ENCODE assay signal across 9 cellular contexts in genomic region chr10:6918305-6918704, GRCh38.
DNase-seq lines count a peak whose midpoint lies in the region; ATAC-seq, FAIRE-seq and TF ChIP-seq lines count a peak whose summit lies in the region.
"Had no signal": no experiment of that assay in that cellular context is flagged by ENCODE, and none has a peak within 500 bp of the region (broad histone marks: within the 10 kb centered on the region; RNA-seq: fewer than 3 reads in every experiment).

No MANE protein-coding gene starts in this region.

- H3K79me2 ChIP-seq in OCI-LY3 (ENCODE audit: low read length) = no peaks in the 10 kb centered on the region
- H3K79me2 ChIP-seq in keratinocyte (ENCODE audit: control insufficient read depth, insufficient read depth, low read length) = no peaks in the 10 kb centered on the region

- no peaks in the 10 kb centered on the region for H3K9me1 ChIP-seq in keratinocyte (ENCODE audit: control insufficient read depth, extremely low read depth, insufficient read depth, low read length)

- H3K4me1 ChIP-seq in OCI-LY3 (ENCODE audit: low read length) (peaks cover 16% of the 10 kb centered on the region), keratinocyte (ENCODE audit: control insufficient read depth, extremely low read depth, insufficient read depth, low read length) (no peaks in the 10 kb centered on the region)
- H3K4me1 ChIP-seq: SJSA1 had no signal

- no peak for FAIRE-seq in keratinocyte (lab: Jason Lieb, UNC)

- DNase-seq in GM13976 (ENCODE audit: low spot score) (peak; percentile 29), keratinocyte (ENCODE audit: low read depth, low spot score) (no peak), DMS153 (lab: John Stamatoyannopoulos, UW) (no peak)
- peak; percentile 48 for DNase-seq in activated T-helper 9 cell treated with anti-CD3 and anti-CD28 coated beads, Interleukin-2, amount 50 U/mL, for 16 hours (ENCODE audit: low read depth)
- peak; percentile 40 to 47 for DNase-seq in stimulated activated CD8-positive, alpha-beta memory T cell treated with anti-CD3 and anti-CD28 coated beads, Interleukin-4, amount 100 ng/mL, for 1 hour (ENCODE audit: low read depth in 2 of 2, low spot score in 1 of 2)

- H3K4me2 ChIP-seq in OCI-LY3 (ENCODE audit: low read length) (peak overlapping the region; percentile 28; the same call in 1 of the 2 replicates), keratinocyte (ENCODE audit: control insufficient read depth, extremely low read depth, insufficient read depth, low read depth, low read length) (no peak overlapping the region)

- no peaks in the 10 kb centered on the region for H3K36me3 ChIP-seq in OCI-LY3 (replicated peaks; ENCODE audit: low read depth, low read length)
- no peaks in the 10 kb centered on the region for H3K36me3 ChIP-seq in keratinocyte (ENCODE audit: control insufficient read depth in 2 of 2, extremely low read depth in 1 of 2, insufficient read depth in 2 of 2, low read length in 2 of 2)
- H3K36me3 ChIP-seq: SJSA1 had no signal

- H2AFZ ChIP-seq in OCI-LY3 (ENCODE audit: low read depth, low read length) (no peak overlapping the region), keratinocyte (ENCODE audit: control insufficient read depth, low read length) (no peak overlapping the region)

- H3K27me3 ChIP-seq in OCI-LY3 (ENCODE audit: low read depth, low read length) (peaks cover 26% of the 10 kb centered on the region), keratinocyte (ENCODE audit: control insufficient read depth, extremely low read depth, insufficient read depth, low read length) (peaks cover 4% of the 10 kb centered on the region)

- no peak for ATAC-seq in GM19455 (IDR thresholded peaks at IDR 0.05; ENCODE audit: unreplicated experiment)
- ATAC-seq in GM21447 (IDR thresholded peaks at IDR 0.05; ENCODE audit: unreplicated experiment) = no peak

- no peak overlapping the region for H3K27ac ChIP-seq in OCI-LY3 (ENCODE audit: low read length)
- H3K27ac ChIP-seq in keratinocyte (ENCODE audit: control insufficient read depth, insufficient read depth, low read length) = no peak overlapping the region
- H3K27ac ChIP-seq: SJSA1 had no signal

- H3K4me3 ChIP-seq in OCI-LY3 (ENCODE audit: low read length) (no peak overlapping the region), keratinocyte (ENCODE audit: control insufficient read depth in 2 of 3, extremely low read depth in 1 of 3, insufficient read depth in 2 of 3, low read depth in 1 of 3, low read length in 3 of 3) (no peak overlapping the region)
- H3K4me3 ChIP-seq: SJSA1 had no signal

- in situ Hi-C loops in GM13976 (cut with MboI; ENCODE audit: low sequenced_read_pairs, unreplicated experiment) = loop anchor here (10.0 kb wide), 1 partner anchor 496 kb away; the partner anchor contains the start of gene SFMBT2

- H4K20me1 ChIP-seq in OCI-LY3 (ENCODE audit: insufficient read depth, low read length) (no peaks in the 10 kb centered on the region), keratinocyte (ENCODE audit: control insufficient read depth, extremely low read depth, insufficient read depth, low read length) (no peaks in the 10 kb centered on the region)

- TF ChIP-seq CTCF in GM13976 (IDR thresholded peaks at IDR 0.05; ENCODE audit: borderline replicate concordance, control extremely low read depth, extremely low read depth, insufficient read depth, missing control alignments) (peak; percentile 50), OCI-LY3 (IDR thresholded peaks at IDR 0.05; ENCODE audit: low read depth, low read length) (peak; percentile 51), keratinocyte (optimal IDR thresholded peaks at IDR 0.05 in 1 of 3, IDR thresholded peaks at IDR 0.05 in 1 of 3, conservative IDR thresholded peaks at IDR 0.05 in 1 of 3; ENCODE audit: extremely low read depth in 1 of 3, insufficient read depth in 2 of 3, low read length in 3 of 3) (peak; percentile 36 to 57 (median 44))

- dilution Hi-C loops in keratinocyte (cut with MboI; ENCODE audit: extremely low pct_ligation_motif_present, low sequenced_read_pairs) = no loop called here

- H3K9ac ChIP-seq in OCI-LY3 (ENCODE audit: low read length) (no peak overlapping the region), keratinocyte (ENCODE audit: control insufficient read depth, extremely low read depth, insufficient read depth, low read length) (no peak overlapping the region)

- no peaks in the 10 kb centered on the region for H3K9me3 ChIP-seq in OCI-LY3 (ENCODE audit: insufficient read depth, low read length)
- H3K9me3 ChIP-seq in keratinocyte (ENCODE audit: control insufficient read depth, low read depth, low read length) = no peaks in the 10 kb centered on the region
- H3K9me3 ChIP-seq: SJSA1 had no signal

Comparison
In these comparisons a context has a peak if more than half of its experiments do, and no peak if none do; other contexts are left out.
1. DNase-seq: peak in GM13976 (single experiment), activated T-helper 9 cell treated with anti-CD3 and anti-CD28 coated beads, Interleukin-2, amount 50 U/mL, for 16 hours (single experiment) and stimulated activated CD8-positive, alpha-beta memory T cell treated with anti-CD3 and anti-CD28 coated beads, Interleukin-4, amount 100 ng/mL, for 1 hour (2 of 2); none in keratinocyte (single experiment) and DMS153 (single experiment).
2. Peak in every context shown above with its lines, with median percentiles within 50 percentile points of each other: CTCF ChIP-seq.